14 cellular contexts compared by ENCODE assay signal in the genomic region with DNA sequence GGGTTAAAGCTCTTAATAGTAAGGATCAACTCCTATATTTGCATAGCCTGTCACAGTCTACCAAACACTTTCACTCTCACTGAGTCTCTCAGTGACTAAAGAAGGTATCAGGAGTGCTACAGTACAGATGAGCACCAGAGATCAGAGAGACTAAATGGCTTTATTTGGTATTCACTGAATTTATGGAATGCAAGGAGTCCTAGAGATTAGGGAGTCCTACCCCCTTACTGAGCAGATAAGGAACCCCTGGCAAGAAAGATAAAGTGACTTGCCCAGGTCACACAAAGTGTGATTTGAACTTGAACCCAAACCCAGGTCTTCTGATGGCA.
DNase-seq lines count a peak whose midpoint lies in the region; ATAC-seq and TF ChIP-seq lines count a peak whose summit lies in the region.
"Had no signal": no experiment of that assay in that cellular context is flagged by ENCODE, and none has a peak within 500 bp of the region (broad histone marks: within the 10 kb centered on the region; RNA-seq: fewer than 3 reads in every experiment).

No MANE protein-coding gene starts in this region.

- ATAC-seq in GM18867 (IDR thresholded peaks at IDR 0.05; ENCODE audit: unreplicated experiment) (peak; percentile 95), GM21529 (IDR thresholded peaks at IDR 0.05; ENCODE audit: unreplicated experiment) (peak; percentile 96), HG03159 (IDR thresholded peaks at IDR 0.05; ENCODE audit: unreplicated experiment) (peak; percentile 91), foreskin keratinocyte (peak; percentile 39)
- ATAC-seq in naive thymus-derived CD4-positive, alpha-beta T cell, result no peak
- ATAC-seq: HCT116 had no signal

- H3K4me3 ChIP-seq in naive thymus-derived CD4-positive, alpha-beta T cell (ENCODE audit: low read length), result no peak overlapping the region
- H3K4me3 ChIP-seq: adrenal gland, ovary had no signal

- H3K27ac Mint-ChIP-seq in naive thymus-derived CD4-positive, alpha-beta T cell, result no peak overlapping the region
- H3K27ac Mint-ChIP-seq: activated CD4-positive, alpha-beta T cell treated with anti-CD3 and anti-CD28 coated beads, Interleukin-2, amount 10 ng/mL, durations not matched to agents 7 days and 5 days had no signal

- CTCF ChIA-PET in naive thymus-derived CD4-positive, alpha-beta T cell (lab: Charles Lee), result no interaction called here

- intact Hi-C loops in naive thymus-derived CD4-positive, alpha-beta T cell (cut with micrococcal nuclease), result no loop called here

- H3K36me3 Mint-ChIP-seq in naive thymus-derived CD4-positive, alpha-beta T cell, result no peaks in the 10 kb centered on the region

- H3K4me3 Mint-ChIP-seq in naive thymus-derived CD4-positive, alpha-beta T cell, result no peak overlapping the region
- H3K4me3 Mint-ChIP-seq: activated CD4-positive, alpha-beta T cell treated with anti-CD3 and anti-CD28 coated beads, Interleukin-2, amount 10 ng/mL, durations not matched to agents 7 days and 5 days had no signal

- no peak for DNase-seq in foreskin keratinocyte
- no peak for DNase-seq in naive thymus-derived CD4-positive, alpha-beta T cell
- no peak for DNase-seq in ecto neural progenitor cell (ENCODE audit: low spot score)
- no peak for DNase-seq in CD1c-positive myeloid dendritic cell (ENCODE audit: extremely low spot score)
- DNase-seq in stimulated activated CD4-positive, alpha-beta T cell treated with anti-CD3 and anti-CD28 coated beads, Interleukin-4, amount 100 ng/mL, for 24 hours, result no peak
- DNase-seq: activated CD4-positive, alpha-beta T cell treated with anti-CD3 and anti-CD28 coated beads, Interleukin-2, amount 10 ng/mL, durations not matched to agents 7 days and 5 days; adrenal gland; ovary; SHP77 had no signal

- no peak for TF ChIP-seq CTCF in foreskin keratinocyte (conservative IDR thresholded peaks at IDR 0.05)

- POLR2A ChIA-PET in naive thymus-derived CD4-positive, alpha-beta T cell (lab: Charles Lee), result no interaction called here

- H3K4me1 ChIP-seq in foreskin keratinocyte, result no peaks in the 10 kb centered on the region
- H3K4me1 ChIP-seq in naive thymus-derived CD4-positive, alpha-beta T cell (ENCODE audit: control insufficient read depth in 2 of 2, insufficient read depth in 2 of 2, low read length in 2 of 2), result no peaks in the 10 kb centered on the region
- H3K4me1 ChIP-seq: adrenal gland had no signal

- peaks cover 26% of the 10 kb centered on the region for H3K27me3 ChIP-seq in foreskin keratinocyte
- H3K27me3 ChIP-seq in naive thymus-derived CD4-positive, alpha-beta T cell (ENCODE audit: control insufficient read depth in 2 of 2, insufficient read depth in 2 of 2, low read length in 2 of 2), result no peaks in the 10 kb centered on the region
- H3K27me3 ChIP-seq: adrenal gland, ovary had no signal

- H3K36me3 ChIP-seq in naive thymus-derived CD4-positive, alpha-beta T cell (ENCODE audit: control insufficient read depth in 2 of 3, insufficient read depth in 3 of 3, low read length in 3 of 3), result no peaks in the 10 kb centered on the region
- H3K36me3 ChIP-seq: adrenal gland, ovary had no signal

- H3K27me3 Mint-ChIP-seq in naive thymus-derived CD4-positive, alpha-beta T cell, result peaks cover 4 to 28% (median 14%) of the 10 kb centered on the region in 5 donors
- H3K27me3 Mint-ChIP-seq: activated CD4-positive, alpha-beta T cell treated with anti-CD3 and anti-CD28 coated beads, Interleukin-2, amount 10 ng/mL, durations not matched to agents 7 days and 5 days had no signal

- H3K27ac ChIP-seq in foreskin keratinocyte, result no peak overlapping the region
- no peak overlapping the region for H3K27ac ChIP-seq in naive thymus-derived CD4-positive, alpha-beta T cell (ENCODE audit: low read depth, low read length)
- H3K27ac ChIP-seq: adrenal gland, epithelial cell of prostate, ovary had no signal

- no peaks in the 10 kb centered on the region for H3K4me1 Mint-ChIP-seq in naive thymus-derived CD4-positive, alpha-beta T cell
- H3K4me1 Mint-ChIP-seq: activated CD4-positive, alpha-beta T cell treated with anti-CD3 and anti-CD28 coated beads, Interleukin-2, amount 10 ng/mL, durations not matched to agents 7 days and 5 days had no signal

- H3K9me3 ChIP-seq in naive thymus-derived CD4-positive, alpha-beta T cell (ENCODE audit: control insufficient read depth in 2 of 3, low read length in 3 of 3), result no peaks in the 10 kb centered on the region
- H3K9me3 ChIP-seq: adrenal gland, ovary had no signal

- peaks cover 0 to 9% (median 0%) of the 10 kb centered on the region in 11 donors for H3K9me3 Mint-ChIP-seq in naive thymus-derived CD4-positive, alpha-beta T cell
- H3K9me3 Mint-ChIP-seq: activated CD4-positive, alpha-beta T cell treated with anti-CD3 and anti-CD28 coated beads, Interleukin-2, amount 10 ng/mL, durations not matched to agents 7 days and 5 days had no signal
